1 cellular context compared by ENCODE assay signal in the genomic region with DNA sequence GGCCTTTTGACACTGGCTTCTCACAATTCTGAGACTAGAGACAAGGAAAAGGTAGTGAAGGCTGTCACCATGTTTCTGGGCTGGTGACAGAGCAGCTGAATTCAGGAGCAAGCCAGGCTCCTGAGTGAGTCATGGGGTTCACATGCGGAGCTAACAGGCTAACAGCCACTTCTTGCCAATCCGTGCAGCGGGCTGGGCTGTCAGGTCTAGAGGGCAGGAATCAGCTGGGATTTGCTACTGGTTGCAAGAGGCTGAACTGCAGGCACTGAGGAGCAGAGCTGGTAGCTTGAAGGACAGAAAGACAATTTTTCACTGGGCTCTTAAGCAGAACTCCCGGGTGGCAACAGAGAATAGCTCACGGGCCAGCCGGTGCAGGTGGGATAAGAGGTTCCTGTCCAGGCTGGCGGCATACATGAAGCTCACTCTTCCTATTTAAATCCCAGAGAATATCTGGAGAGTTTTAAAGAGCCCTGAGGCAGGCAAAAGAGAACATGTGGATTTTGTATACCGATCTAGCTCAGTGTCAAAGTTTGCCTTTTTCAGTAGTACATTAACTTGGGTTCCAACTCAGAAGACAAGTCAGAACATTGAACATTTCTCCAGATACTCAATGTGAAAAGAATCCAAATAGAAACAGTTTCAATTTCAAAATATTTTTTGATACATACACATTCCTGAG.
TF ChIP-seq lines count a peak whose summit lies in the region.

No MANE protein-coding gene starts in this region.

TF ChIP-seq in GM23338, 12 proteins besides CTCF, POLR2A, EP300 and RAD21 (continued from another document):
- TF ChIP-seq, protein P1, sequence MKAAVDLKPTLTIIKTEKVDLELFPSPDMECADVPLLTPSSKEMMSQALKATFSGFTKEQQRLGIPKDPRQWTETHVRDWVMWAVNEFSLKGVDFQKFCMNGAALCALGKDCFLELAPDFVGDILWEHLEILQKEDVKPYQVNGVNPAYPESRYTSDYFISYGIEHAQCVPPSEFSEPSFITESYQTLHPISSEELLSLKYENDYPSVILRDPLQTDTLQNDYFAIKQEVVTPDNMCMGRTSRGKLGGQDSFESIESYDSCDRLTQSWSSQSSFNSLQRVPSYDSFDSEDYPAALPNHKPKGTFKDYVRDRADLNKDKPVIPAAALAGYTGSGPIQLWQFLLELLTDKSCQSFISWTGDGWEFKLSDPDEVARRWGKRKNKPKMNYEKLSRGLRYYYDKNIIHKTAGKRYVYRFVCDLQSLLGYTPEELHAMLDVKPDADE (IDR thresholded peaks at IDR 0.05): no peak
- TF ChIP-seq POLR2AphosphoS5 (IDR thresholded peaks at IDR 0.05; ENCODE audit: low read depth): no peak
- TF ChIP-seq ZNF331 (CRISPR knock-in tag; IDR thresholded peaks at IDR 0.05; ENCODE audit: low read depth): no peak
- no peak for TF ChIP-seq REST (IDR thresholded peaks at IDR 0.05; ENCODE audit: unreplicated experiment)
- no peak for TF ChIP-seq JUNB (IDR thresholded peaks at IDR 0.05; ENCODE audit: unreplicated experiment)
- no peak for TF ChIP-seq EZH2 (IDR thresholded peaks at IDR 0.05; ENCODE audit: low read depth, unreplicated experiment)
TF ChIP-seq in GM23338: peak in this region for 0.
